Comparison of ENCODE assay signal across 1 cellular context in the genomic region with DNA sequence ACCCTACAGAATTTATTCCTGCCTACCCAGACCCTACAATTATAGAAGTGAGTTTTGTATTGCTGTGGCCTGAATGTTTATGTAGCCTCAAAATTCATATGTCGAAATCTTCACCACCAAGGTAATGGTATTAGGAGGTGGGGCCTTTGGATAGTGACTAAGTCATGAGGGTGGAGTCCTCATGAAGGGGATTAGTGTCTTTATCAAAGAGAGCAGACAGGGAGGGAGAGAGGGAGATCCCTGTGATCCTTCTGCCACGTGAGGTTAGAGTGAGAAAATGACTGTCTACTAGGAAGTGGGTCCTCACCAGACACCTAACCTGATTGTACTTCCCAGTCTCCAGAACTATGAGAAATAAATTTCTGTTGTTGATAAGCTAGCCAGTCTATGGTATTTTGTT.
A peak's percentile ranks its signal among the peaks of the same experiment; 100 is the strongest.
TF ChIP-seq lines count a peak whose summit lies in the region.

No MANE protein-coding gene starts in this region.

TF ChIP-seq in K562, 482 proteins besides CTCF, POLR2A, EP300 and RAD21 (continued from another document and continues in another):
- TF ChIP-seq, protein P1, sequence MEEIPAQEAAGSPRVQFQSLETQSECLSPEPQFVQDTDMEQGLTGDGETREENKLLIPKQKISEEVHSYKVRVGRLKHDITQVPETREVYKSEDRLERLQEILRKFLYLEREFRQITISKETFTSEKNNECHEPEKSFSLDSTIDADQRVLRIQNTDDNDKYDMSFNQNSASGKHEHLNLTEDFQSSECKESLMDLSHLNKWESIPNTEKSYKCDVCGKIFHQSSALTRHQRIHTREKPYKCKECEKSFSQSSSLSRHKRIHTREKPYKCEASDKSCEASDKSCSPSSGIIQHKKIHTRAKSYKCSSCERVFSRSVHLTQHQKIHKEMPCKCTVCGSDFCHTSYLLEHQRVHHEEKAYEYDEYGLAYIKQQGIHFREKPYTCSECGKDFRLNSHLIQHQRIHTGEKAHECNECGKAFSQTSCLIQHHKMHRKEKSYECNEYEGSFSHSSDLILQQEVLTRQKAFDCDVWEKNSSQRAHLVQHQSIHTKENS (CRISPR knock-in tag; IDR thresholded peaks at IDR 0.05): no peak
- no peak for TF ChIP-seq ZFP36 (IDR thresholded peaks at IDR 0.05; ENCODE audit: low read depth, low read length, partially characterized antibody)
- TF ChIP-seq, protein P2, sequence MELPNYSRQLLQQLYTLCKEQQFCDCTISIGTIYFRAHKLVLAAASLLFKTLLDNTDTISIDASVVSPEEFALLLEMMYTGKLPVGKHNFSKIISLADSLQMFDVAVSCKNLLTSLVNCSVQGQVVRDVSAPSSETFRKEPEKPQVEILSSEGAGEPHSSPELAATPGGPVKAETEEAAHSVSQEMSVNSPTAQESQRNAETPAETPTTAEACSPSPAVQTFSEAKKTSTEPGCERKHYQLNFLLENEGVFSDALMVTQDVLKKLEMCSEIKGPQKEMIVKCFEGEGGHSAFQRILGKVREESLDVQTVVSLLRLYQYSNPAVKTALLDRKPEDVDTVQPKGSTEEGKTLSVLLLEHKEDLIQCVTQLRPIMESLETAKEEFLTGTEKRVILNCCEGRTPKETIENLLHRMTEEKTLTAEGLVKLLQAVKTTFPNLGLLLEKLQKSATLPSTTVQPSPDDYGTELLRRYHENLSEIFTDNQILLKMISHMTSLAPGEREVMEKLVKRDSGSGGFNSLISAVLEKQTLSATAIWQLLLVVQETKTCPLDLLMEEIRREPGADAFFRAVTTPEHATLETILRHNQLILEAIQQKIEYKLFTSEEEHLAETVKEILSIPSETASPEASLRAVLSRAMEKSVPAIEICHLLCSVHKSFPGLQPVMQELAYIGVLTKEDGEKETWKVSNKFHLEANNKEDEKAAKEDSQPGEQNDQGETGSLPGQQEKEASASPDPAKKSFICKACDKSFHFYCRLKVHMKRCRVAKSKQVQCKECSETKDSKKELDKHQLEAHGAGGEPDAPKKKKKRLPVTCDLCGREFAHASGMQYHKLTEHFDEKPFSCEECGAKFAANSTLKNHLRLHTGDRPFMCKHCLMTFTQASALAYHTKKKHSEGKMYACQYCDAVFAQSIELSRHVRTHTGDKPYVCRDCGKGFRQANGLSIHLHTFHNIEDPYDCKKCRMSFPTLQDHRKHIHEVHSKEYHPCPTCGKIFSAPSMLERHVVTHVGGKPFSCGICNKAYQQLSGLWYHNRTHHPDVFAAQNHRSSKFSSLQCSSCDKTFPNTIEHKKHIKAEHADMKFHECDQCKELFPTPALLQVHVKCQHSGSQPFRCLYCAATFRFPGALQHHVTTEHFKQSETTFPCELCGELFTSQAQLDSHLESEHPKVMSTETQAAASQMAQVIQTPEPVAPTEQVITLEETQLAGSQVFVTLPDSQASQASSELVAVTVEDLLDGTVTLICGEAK (IDR thresholded peaks at IDR 0.05): no peak
- TF ChIP-seq, protein P2 (CRISPR knock-in tag; IDR thresholded peaks at IDR 0.05): no peak
- no peak for TF ChIP-seq TRIM28 (IDR thresholded peaks at IDR 0.05)
- TF ChIP-seq, protein P3, sequence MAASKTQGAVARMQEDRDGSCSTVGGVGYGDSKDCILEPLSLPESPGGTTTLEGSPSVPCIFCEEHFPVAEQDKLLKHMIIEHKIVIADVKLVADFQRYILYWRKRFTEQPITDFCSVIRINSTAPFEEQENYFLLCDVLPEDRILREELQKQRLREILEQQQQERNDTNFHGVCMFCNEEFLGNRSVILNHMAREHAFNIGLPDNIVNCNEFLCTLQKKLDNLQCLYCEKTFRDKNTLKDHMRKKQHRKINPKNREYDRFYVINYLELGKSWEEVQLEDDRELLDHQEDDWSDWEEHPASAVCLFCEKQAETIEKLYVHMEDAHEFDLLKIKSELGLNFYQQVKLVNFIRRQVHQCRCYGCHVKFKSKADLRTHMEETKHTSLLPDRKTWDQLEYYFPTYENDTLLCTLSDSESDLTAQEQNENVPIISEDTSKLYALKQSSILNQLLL (CRISPR knock-in tag; IDR thresholded peaks at IDR 0.05; ENCODE audit: borderline replicate concordance): no peak
- TF ChIP-seq ZNF217 (CRISPR knock-in tag; IDR thresholded peaks at IDR 0.05): no peak
- no peak for TF ChIP-seq TSC22D4 (tag; IDR thresholded peaks at IDR 0.05)
- TF ChIP-seq ZNF175 (CRISPR knock-in tag; IDR thresholded peaks at IDR 0.05; ENCODE audit: low read depth): no peak
- TF ChIP-seq ZBED1 (IDR thresholded peaks at IDR 0.05): no peak
- TF ChIP-seq, protein P4, sequence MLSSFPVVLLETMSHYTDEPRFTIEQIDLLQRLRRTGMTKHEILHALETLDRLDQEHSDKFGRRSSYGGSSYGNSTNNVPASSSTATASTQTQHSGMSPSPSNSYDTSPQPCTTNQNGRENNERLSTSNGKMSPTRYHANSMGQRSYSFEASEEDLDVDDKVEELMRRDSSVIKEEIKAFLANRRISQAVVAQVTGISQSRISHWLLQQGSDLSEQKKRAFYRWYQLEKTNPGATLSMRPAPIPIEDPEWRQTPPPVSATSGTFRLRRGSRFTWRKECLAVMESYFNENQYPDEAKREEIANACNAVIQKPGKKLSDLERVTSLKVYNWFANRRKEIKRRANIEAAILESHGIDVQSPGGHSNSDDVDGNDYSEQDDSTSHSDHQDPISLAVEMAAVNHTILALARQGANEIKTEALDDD (IDR thresholded peaks at IDR 0.05): peak; percentile 85
- peak; percentile 50 for TF ChIP-seq LEF1 (IDR thresholded peaks at IDR 0.05)
- TF ChIP-seq, protein P5, sequence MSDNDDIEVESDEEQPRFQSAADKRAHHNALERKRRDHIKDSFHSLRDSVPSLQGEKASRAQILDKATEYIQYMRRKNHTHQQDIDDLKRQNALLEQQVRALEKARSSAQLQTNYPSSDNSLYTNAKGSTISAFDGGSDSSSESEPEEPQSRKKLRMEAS (CRISPR knock-in tag; IDR thresholded peaks at IDR 0.05): no peak
- no peak for TF ChIP-seq CTBP1 (IDR thresholded peaks at IDR 0.05; ENCODE audit: borderline replicate concordance)
- TF ChIP-seq, protein P6, sequence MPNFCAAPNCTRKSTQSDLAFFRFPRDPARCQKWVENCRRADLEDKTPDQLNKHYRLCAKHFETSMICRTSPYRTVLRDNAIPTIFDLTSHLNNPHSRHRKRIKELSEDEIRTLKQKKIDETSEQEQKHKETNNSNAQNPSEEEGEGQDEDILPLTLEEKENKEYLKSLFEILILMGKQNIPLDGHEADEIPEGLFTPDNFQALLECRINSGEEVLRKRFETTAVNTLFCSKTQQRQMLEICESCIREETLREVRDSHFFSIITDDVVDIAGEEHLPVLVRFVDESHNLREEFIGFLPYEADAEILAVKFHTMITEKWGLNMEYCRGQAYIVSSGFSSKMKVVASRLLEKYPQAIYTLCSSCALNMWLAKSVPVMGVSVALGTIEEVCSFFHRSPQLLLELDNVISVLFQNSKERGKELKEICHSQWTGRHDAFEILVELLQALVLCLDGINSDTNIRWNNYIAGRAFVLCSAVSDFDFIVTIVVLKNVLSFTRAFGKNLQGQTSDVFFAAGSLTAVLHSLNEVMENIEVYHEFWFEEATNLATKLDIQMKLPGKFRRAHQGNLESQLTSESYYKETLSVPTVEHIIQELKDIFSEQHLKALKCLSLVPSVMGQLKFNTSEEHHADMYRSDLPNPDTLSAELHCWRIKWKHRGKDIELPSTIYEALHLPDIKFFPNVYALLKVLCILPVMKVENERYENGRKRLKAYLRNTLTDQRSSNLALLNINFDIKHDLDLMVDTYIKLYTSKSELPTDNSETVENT (CRISPR knock-in tag; IDR thresholded peaks at IDR 0.05): no peak
- no peak for TF ChIP-seq ZNF57 (CRISPR knock-in tag; IDR thresholded peaks at IDR 0.05)
- TF ChIP-seq NFE2L1 (tag; IDR thresholded peaks at IDR 0.05; ENCODE audit: borderline replicate concordance, low read depth): no peak
- TF ChIP-seq, protein P7, sequence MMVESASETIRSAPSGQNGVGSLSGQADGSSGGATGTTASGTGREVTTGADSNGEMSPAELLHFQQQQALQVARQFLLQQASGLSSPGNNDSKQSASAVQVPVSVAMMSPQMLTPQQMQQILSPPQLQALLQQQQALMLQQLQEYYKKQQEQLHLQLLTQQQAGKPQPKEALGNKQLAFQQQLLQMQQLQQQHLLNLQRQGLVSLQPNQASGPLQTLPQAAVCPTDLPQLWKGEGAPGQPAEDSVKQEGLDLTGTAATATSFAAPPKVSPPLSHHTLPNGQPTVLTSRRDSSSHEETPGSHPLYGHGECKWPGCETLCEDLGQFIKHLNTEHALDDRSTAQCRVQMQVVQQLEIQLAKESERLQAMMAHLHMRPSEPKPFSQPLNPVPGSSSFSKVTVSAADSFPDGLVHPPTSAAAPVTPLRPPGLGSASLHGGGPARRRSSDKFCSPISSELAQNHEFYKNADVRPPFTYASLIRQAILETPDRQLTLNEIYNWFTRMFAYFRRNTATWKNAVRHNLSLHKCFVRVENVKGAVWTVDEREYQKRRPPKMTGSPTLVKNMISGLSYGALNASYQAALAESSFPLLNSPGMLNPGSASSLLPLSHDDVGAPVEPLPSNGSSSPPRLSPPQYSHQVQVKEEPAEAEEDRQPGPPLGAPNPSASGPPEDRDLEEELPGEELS (CRISPR knock-in tag; IDR thresholded peaks at IDR 0.05; ENCODE audit: borderline replicate concordance): no peak
- no peak for TF ChIP-seq TAF1 (IDR thresholded peaks at IDR 0.05; ENCODE audit: control insufficient read depth, extremely low read depth, insufficient read depth, low read length, severe bottlenecking)
- TF ChIP-seq MCM2 (IDR thresholded peaks at IDR 0.05; ENCODE audit: low read depth): no peak
- peak; percentile 50; the same call in 1 of the 2 replicates for TF ChIP-seq ZNF263 (CRISPR knock-in tag; IDR thresholded peaks at IDR 0.05; ENCODE audit: borderline replicate concordance)
- peak; percentile 75 for TF ChIP-seq MTA2 (IDR thresholded peaks at IDR 0.05; ENCODE audit: low read depth)
- TF ChIP-seq, protein P8, sequence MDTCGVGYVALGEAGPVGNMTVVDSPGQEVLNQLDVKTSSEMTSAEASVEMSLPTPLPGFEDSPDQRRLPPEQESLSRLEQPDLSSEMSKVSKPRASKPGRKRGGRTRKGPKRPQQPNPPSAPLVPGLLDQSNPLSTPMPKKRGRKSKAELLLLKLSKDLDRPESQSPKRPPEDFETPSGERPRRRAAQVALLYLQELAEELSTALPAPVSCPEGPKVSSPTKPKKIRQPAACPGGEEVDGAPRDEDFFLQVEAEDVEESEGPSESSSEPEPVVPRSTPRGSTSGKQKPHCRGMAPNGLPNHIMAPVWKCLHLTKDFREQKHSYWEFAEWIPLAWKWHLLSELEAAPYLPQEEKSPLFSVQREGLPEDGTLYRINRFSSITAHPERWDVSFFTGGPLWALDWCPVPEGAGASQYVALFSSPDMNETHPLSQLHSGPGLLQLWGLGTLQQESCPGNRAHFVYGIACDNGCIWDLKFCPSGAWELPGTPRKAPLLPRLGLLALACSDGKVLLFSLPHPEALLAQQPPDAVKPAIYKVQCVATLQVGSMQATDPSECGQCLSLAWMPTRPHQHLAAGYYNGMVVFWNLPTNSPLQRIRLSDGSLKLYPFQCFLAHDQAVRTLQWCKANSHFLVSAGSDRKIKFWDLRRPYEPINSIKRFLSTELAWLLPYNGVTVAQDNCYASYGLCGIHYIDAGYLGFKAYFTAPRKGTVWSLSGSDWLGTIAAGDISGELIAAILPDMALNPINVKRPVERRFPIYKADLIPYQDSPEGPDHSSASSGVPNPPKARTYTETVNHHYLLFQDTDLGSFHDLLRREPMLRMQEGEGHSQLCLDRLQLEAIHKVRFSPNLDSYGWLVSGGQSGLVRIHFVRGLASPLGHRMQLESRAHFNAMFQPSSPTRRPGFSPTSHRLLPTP (IDR thresholded peaks at IDR 0.05; ENCODE audit: borderline replicate concordance, extremely low read depth, insufficient read length): no peak
- TF ChIP-seq TEAD4 (IDR thresholded peaks at IDR 0.05; ENCODE audit: low read length): peak; percentile 78
- no peak for TF ChIP-seq TEAD4 (CRISPR knock-in tag; IDR thresholded peaks at IDR 0.05; ENCODE audit: borderline replicate concordance)
- TF ChIP-seq, protein P9, sequence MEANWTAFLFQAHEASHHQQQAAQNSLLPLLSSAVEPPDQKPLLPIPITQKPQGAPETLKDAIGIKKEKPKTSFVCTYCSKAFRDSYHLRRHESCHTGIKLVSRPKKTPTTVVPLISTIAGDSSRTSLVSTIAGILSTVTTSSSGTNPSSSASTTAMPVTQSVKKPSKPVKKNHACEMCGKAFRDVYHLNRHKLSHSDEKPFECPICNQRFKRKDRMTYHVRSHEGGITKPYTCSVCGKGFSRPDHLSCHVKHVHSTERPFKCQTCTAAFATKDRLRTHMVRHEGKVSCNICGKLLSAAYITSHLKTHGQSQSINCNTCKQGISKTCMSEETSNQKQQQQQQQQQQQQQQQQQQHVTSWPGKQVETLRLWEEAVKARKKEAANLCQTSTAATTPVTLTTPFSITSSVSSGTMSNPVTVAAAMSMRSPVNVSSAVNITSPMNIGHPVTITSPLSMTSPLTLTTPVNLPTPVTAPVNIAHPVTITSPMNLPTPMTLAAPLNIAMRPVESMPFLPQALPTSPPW (CRISPR knock-in tag; IDR thresholded peaks at IDR 0.05): no peak
- TF ChIP-seq, protein P10, sequence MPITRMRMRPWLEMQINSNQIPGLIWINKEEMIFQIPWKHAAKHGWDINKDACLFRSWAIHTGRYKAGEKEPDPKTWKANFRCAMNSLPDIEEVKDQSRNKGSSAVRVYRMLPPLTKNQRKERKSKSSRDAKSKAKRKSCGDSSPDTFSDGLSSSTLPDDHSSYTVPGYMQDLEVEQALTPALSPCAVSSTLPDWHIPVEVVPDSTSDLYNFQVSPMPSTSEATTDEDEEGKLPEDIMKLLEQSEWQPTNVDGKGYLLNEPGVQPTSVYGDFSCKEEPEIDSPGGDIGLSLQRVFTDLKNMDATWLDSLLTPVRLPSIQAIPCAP (CRISPR knock-in tag; IDR thresholded peaks at IDR 0.05; ENCODE audit: borderline replicate concordance): no peak
